Comparison of ENCODE assay signal across 33 cellular contexts in genomic region chr6:52914516-52914915, GRCh38. TPM values are rescaled to one million over a fixed set of nuclear protein-coding genes. Genes with fewer than 3 reads are reported as not detected.
"Had no signal": no experiment of that assay in that cellular context is flagged by ENCODE, and none has a peak within 500 bp of the region (broad histone marks: within the 10 kb centered on the region; RNA-seq: fewer than 3 reads in every experiment).

No MANE protein-coding gene starts in this region.

- H3K27me3 ChIP-seq: hepatocyte, ovary, right atrium auricular region, right lobe of liver, tibial nerve, upper lobe of left lung, vagina had no signal

- H3K4me1 ChIP-seq: psoas muscle, right atrium auricular region, tibial nerve had no signal

- ATAC-seq: mucosa of descending colon; naive thymus-derived CD4-positive, alpha-beta T cell; psoas muscle; stimulated activated memory B cell treated with anti-CD40 and anti-IgM and Interleukin-4, amounts not matched to agents 10 μg/mL and 1 μg/mL and 100 μg/mL, for 72 hours; stimulated activated naive CD8-positive, alpha-beta T cell treated with anti-CD3 and anti-CD28 coated beads, Interleukin-15, amount 100 ng/mL, for 72 hours had no signal

- H3K9me3 ChIP-seq: left ventricle myocardium inferior, mucosa of descending colon, ovary, psoas muscle, right atrium auricular region, right lobe of liver, tibial nerve, upper lobe of left lung, vagina had no signal

- H3K79me2 ChIP-seq: hepatocyte had no signal

- H3K36me3 ChIP-seq: left ventricle myocardium inferior, ovary, right atrium auricular region, right lobe of liver, tibial nerve, upper lobe of left lung, vagina had no signal

- DNase-seq: left ventricle myocardium inferior; midbrain; mucosa of descending colon; naive thymus-derived CD4-positive, alpha-beta T cell; ovary; posterior cingulate gyrus; psoas muscle; right lobe of liver; stimulated activated CD4-positive, alpha-beta T cell treated with anti-CD3 and anti-CD28 coated beads, Interleukin-1b, Interleukin-23, amount 100 ng/mL, for 48 hours; stimulated activated CD4-positive, alpha-beta T cell treated with anti-CD3 and anti-CD28 coated beads, Interleukin-2, amount 100 ng/mL, for 48 hours; stimulated activated CD4-positive, alpha-beta T cell treated with anti-CD3 and anti-CD28 coated beads, Interleukin-4, amount 100 ng/mL, for 4 hours; stimulated activated CD8-positive, alpha-beta memory T cell treated with anti-CD3 and anti-CD28 coated beads, Interleukin-4, amount 100 ng/mL, for 48 hours; stimulated activated naive CD4-positive, alpha-beta T cell treated with Interleukin-2 at 50 U/mL for 16 hours; stimulated activated naive CD8-positive, alpha-beta T cell treated with anti-CD3 and anti-CD28 coated beads, Interleukin-15, amount 100 ng/mL, for 72 hours; substantia nigra; upper lobe of left lung had no signal

- H3K4me2 ChIP-seq: hepatocyte, smooth muscle cell had no signal

- H2AFZ ChIP-seq: hepatocyte had no signal

- H3K27ac ChIP-seq: hepatocyte, left ventricle myocardium inferior, ovary, psoas muscle, right atrium auricular region, right lobe of liver, tibial nerve, upper lobe of left lung, vagina had no signal

- H3K4me3 ChIP-seq: hepatocyte, left ventricle myocardium inferior, lung, mucosa of descending colon, ovary, psoas muscle, right atrium auricular region, right lobe of liver, smooth muscle cell, tibial nerve, upper lobe of left lung, vagina had no signal

RNA-seq across cellular contexts. Expression of gene GSTA3, which starts 5.0 kb away (rescaled TPM):
- total RNA-seq: hepatocyte; kidney epithelial cell; left ventricle myocardium inferior; mesenteric fat pad; mucosa of descending colon; myocyte; naive thymus-derived CD4-positive, alpha-beta T cell; natural killer cell treated with Interleukin-12 subunit alpha and Interleukin-12 subunit beta and Interleukin-15 and Interleukin-18, amount 100 ng/mL, for 72 hours; omental fat pad; psoas muscle; right atrium auricular region; right lobe of liver; skeletal muscle tissue; smooth muscle cell; temporal lobe; tibial nerve; urinary bladder; vagina had no signal
- polyA plus RNA-seq: hepatocyte; naive thymus-derived CD4-positive, alpha-beta T cell; neural cell; psoas muscle; smooth muscle cell; thymus; urinary bladder had no signal
